Comparison of ENCODE assay signal across 1 cellular context in genomic region chr1:16212251-16212961, GRCh38.
TF ChIP-seq lines count a peak whose summit lies in the region.

Gene ARHGEF19, minus strand, starts transcription at chr1:16212652. Its CDS starts 3,598 bp downstream, at chr1:16209054.

TF ChIP-seq in H1, 55 proteins besides CTCF, POLR2A, EP300 and RAD21:
- no peak for TF ChIP-seq CHD1 (IDR thresholded peaks at IDR 0.05; ENCODE audit: low read depth, low read length)
- no peak; the same call in 1 of the 2 replicates for TF ChIP-seq PHF8 (conservative IDR thresholded peaks at IDR 0.05; ENCODE audit: low read depth, low read length)
- peak; percentile 7 for TF ChIP-seq KDM4A (IDR thresholded peaks at IDR 0.05; ENCODE audit: low read depth, low read length, severe bottlenecking)
- TF ChIP-seq SIX5 (IDR thresholded peaks at IDR 0.05; ENCODE audit: low read depth, low read length) = no peak
- peak in 1 of 2 experiments; percentile 56; a peak in 1 of 4 replicates for TF ChIP-seq SIN3A (conservative IDR thresholded peaks at IDR 0.05 in 1 of 2, IDR thresholded peaks at IDR 0.05 in 1 of 2; ENCODE audit: low read depth in 1 of 2, low read length in 2 of 2)
- no peak for TF ChIP-seq CEBPB (IDR thresholded peaks at IDR 0.05; ENCODE audit: low read depth, low read length)
- no peak for TF ChIP-seq KDM5A (IDR thresholded peaks at IDR 0.05; ENCODE audit: low read length)
- TF ChIP-seq CBX5 (IDR thresholded peaks at IDR 0.05; ENCODE audit: low read depth, low read length) = no peak
- no peak for TF ChIP-seq SUZ12 (IDR thresholded peaks at IDR 0.05; ENCODE audit: low read length)
- TF ChIP-seq HDAC6 (IDR thresholded peaks at IDR 0.05; ENCODE audit: low read depth, low read length) = no peak
- TF ChIP-seq TBP (IDR thresholded peaks at IDR 0.05; ENCODE audit: low read depth, low read length) = peak; percentile 33; the same call in 1 of the 2 replicates
- no peak for TF ChIP-seq GTF2F1 (IDR thresholded peaks at IDR 0.05; ENCODE audit: borderline replicate concordance, low read depth, low read length)
- peak; percentile 95 for TF ChIP-seq SP1 (IDR thresholded peaks at IDR 0.05; ENCODE audit: low read depth, low read length)
- no peak for TF ChIP-seq CREB1 (IDR thresholded peaks at IDR 0.05)
- no peak for TF ChIP-seq ATF2 (IDR thresholded peaks at IDR 0.05; ENCODE audit: low read length)
- no peak for TF ChIP-seq SRF (IDR thresholded peaks at IDR 0.05; ENCODE audit: low read depth, low read length)
- TF ChIP-seq NANOG (IDR thresholded peaks at IDR 0.05; ENCODE audit: insufficient read depth, low read depth, low read length, poor library complexity, severe bottlenecking) = peak; percentile 11
- no peak for TF ChIP-seq EGR1 (IDR thresholded peaks at IDR 0.05; ENCODE audit: borderline replicate concordance, low read depth, low read length)
- no peak for TF ChIP-seq CBX8 (IDR thresholded peaks at IDR 0.05; ENCODE audit: borderline replicate concordance, low read depth, low read length)
- no peak for TF ChIP-seq YY1 (IDR thresholded peaks at IDR 0.05; ENCODE audit: low read depth, low read length)
- TF ChIP-seq JUND (IDR thresholded peaks at IDR 0.05; ENCODE audit: low read length) = no peak
- no peak for TF ChIP-seq FOSL1 (IDR thresholded peaks at IDR 0.05; ENCODE audit: insufficient read depth, low read depth, low read length)
- TF ChIP-seq RXRA (IDR thresholded peaks at IDR 0.05; ENCODE audit: insufficient read depth, low read depth, low read length) = no peak
- TF ChIP-seq POU5F1 (IDR thresholded peaks at IDR 0.05; ENCODE audit: low read depth, low read length) = no peak
- TF ChIP-seq TCF12 (IDR thresholded peaks at IDR 0.05; ENCODE audit: low read depth, low read length) = 0 out of 2 replicates have a peak, but pooled peaks have one; percentile 56
- peak; percentile 92 for TF ChIP-seq MAX (IDR thresholded peaks at IDR 0.05)
- TF ChIP-seq, protein P1, sequence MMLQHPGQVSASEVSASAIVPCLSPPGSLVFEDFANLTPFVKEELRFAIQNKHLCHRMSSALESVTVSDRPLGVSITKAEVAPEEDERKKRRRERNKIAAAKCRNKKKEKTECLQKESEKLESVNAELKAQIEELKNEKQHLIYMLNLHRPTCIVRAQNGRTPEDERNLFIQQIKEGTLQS (IDR thresholded peaks at IDR 0.05; ENCODE audit: insufficient read depth, low read depth, low read length) = no peak
- TF ChIP-seq BCL11A (IDR thresholded peaks at IDR 0.05; ENCODE audit: low read depth in 2 of 2, low read length in 2 of 2) = no peak
- TF ChIP-seq BRCA1 (IDR thresholded peaks at IDR 0.05; ENCODE audit: low read depth, low read length) = no peak
- TF ChIP-seq KDM1A (IDR thresholded peaks at IDR 0.05; ENCODE audit: borderline replicate concordance, low read length) = 0 out of 2 replicates have a peak, but pooled peaks have one; percentile 28
- TF ChIP-seq BACH1 (IDR thresholded peaks at IDR 0.05; ENCODE audit: low read length) = no peak
- TF ChIP-seq CHD2 (IDR thresholded peaks at IDR 0.05; ENCODE audit: low read length) = peak; percentile 64; the same call in 1 of the 2 replicates
- no peak for TF ChIP-seq RNF2 (IDR thresholded peaks at IDR 0.05; ENCODE audit: borderline replicate concordance, low read depth, low read length, missing control alignments, poor library complexity, severe bottlenecking)
- no peak for TF ChIP-seq SAP30 (IDR thresholded peaks at IDR 0.05; ENCODE audit: insufficient read depth, insufficient replicate concordance, low read length)
- TF ChIP-seq TAF7 (optimal IDR thresholded peaks at IDR 0.05; ENCODE audit: borderline replicate concordance, low read depth, low read length) = no peak
- TF ChIP-seq GABPA (IDR thresholded peaks at IDR 0.05; ENCODE audit: borderline replicate concordance, insufficient read depth, low read length) = no peak
- TF ChIP-seq, protein P2, sequence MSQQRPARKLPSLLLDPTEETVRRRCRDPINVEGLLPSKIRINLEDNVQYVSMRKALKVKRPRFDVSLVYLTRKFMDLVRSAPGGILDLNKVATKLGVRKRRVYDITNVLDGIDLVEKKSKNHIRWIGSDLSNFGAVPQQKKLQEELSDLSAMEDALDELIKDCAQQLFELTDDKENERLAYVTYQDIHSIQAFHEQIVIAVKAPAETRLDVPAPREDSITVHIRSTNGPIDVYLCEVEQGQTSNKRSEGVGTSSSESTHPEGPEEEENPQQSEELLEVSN (IDR thresholded peaks at IDR 0.05) = peak; percentile 59
- TF ChIP-seq, protein P3, sequence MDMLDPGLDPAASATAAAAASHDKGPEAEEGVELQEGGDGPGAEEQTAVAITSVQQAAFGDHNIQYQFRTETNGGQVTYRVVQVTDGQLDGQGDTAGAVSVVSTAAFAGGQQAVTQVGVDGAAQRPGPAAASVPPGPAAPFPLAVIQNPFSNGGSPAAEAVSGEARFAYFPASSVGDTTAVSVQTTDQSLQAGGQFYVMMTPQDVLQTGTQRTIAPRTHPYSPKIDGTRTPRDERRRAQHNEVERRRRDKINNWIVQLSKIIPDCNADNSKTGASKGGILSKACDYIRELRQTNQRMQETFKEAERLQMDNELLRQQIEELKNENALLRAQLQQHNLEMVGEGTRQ (IDR thresholded peaks at IDR 0.05; ENCODE audit: low read length) = no peak
- peak; percentile 32 for TF ChIP-seq CTBP2 (IDR thresholded peaks at IDR 0.05; ENCODE audit: borderline replicate concordance, insufficient read depth, insufficient read length, low read length)
- TF ChIP-seq HDAC2 (IDR thresholded peaks at IDR 0.05; ENCODE audit: borderline replicate concordance in 1 of 2, low read depth in 2 of 2, low read length in 2 of 2) = 0 out of 4 replicates have a peak, but pooled peaks of 1 of the 2 experiments have one; percentile 63
- TF ChIP-seq TEAD4 (IDR thresholded peaks at IDR 0.05; ENCODE audit: low read depth, low read length) = no peak
- TF ChIP-seq EZH2 (IDR thresholded peaks at IDR 0.05; ENCODE audit: low read depth, low read length, severe bottlenecking) = no peak
- TF ChIP-seq RFX5 (IDR thresholded peaks at IDR 0.05; ENCODE audit: borderline replicate concordance, low read depth, low read length) = no peak
- peak; percentile 97 for TF ChIP-seq ASH2L (IDR thresholded peaks at IDR 0.05; ENCODE audit: low read length)
- no peak for TF ChIP-seq SIRT6 (IDR thresholded peaks at IDR 0.05; ENCODE audit: low read length)
- TF ChIP-seq POLR2AphosphoS5 (IDR thresholded peaks at IDR 0.05; ENCODE audit: low read depth, low read length) = peak; percentile 84
- TF ChIP-seq ZNF274 (IDR thresholded peaks at IDR 0.05; ENCODE audit: borderline replicate concordance, extremely low read depth, low read length) = no peak
- TF ChIP-seq TAF1 (IDR thresholded peaks at IDR 0.05; ENCODE audit: low read depth, low read length) = peak; percentile 59
- TF ChIP-seq SP4 (IDR thresholded peaks at IDR 0.05; ENCODE audit: low read length) = no peak
- TF ChIP-seq CHD7 (IDR thresholded peaks at IDR 0.05; ENCODE audit: insufficient replicate concordance, low read length) = no peak
- no peak for TF ChIP-seq SP2 (IDR thresholded peaks at IDR 0.05; ENCODE audit: low read length)
- no peak for TF ChIP-seq NRF1 (IDR thresholded peaks at IDR 0.05; ENCODE audit: low read depth, low read length)
- TF ChIP-seq MAFK (IDR thresholded peaks at IDR 0.05; ENCODE audit: low read depth, low read length) = no peak
- TF ChIP-seq RBBP5 (IDR thresholded peaks at IDR 0.05; ENCODE audit: borderline replicate concordance, low read depth, low read length) = peak; percentile 97
- TF ChIP-seq JUN (IDR thresholded peaks at IDR 0.05; ENCODE audit: low read depth, low read length) = no peak
TF ChIP-seq in H1: peak in this region for 16.
